In the genomic region with DNA sequence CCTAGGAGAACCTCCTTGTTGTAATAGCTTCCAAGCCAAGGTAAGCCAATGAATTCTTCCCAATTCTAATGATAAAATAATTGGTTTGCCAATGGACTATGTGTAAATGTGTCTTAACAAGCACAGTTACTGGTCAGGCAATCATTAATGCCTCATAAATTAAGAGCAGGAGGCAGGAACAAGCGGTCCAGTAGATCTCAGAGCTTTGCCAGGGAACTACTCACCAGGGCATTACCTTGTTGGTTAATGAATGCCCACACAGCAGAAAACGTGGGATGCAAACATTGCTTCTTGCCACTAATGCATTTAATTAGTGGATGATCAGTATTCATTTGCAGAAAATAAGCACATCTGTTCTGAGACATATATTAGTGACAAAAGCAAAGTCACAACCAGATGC, we compare ENCODE assay signal across 18 cellular contexts.
"Had no signal": no experiment of that assay in that cellular context is flagged by ENCODE, and none has a peak within 500 bp of the region (broad histone marks: within the 10 kb centered on the region; RNA-seq: fewer than 3 reads in every experiment).

No MANE protein-coding gene starts in this region.

- H3K9me2 ChIP-seq: SK-N-SH had no signal

- H3K27ac ChIP-seq: RWPE1 had no signal

- H3K9me3 ChIP-seq: SK-N-SH had no signal

- DNase-seq: KBM-7; MV-4-11; NCI-H1048; NCI-H1105; NCI-H1436 treated with DMSO at 0.1 percent for 48 hours; NCI-H1694; NCI-H1930; NCI-H2081; NCI-H2107; NCI-H2227 treated with DMSO at 0.1 percent for 48 hours; NCI-H524; NCI-H526 treated with DMSO at 0.1 percent for 48 hours; NCI-H774; NK-92 treated with Interleukin-12 subunit alpha and Interleukin-12 subunit beta, amount 100 ng/mL, for 24 hours; PC-3; SHP77; SK-N-SH had no signal

- H3K4me2 ChIP-seq: SK-N-SH had no signal
